ENCODE assay signal across 11 cellular contexts in genomic region chr12:62268956-62269355, GRCh38. TPM values are rescaled to one million over a fixed set of nuclear protein-coding genes. Genes with fewer than 3 reads are reported as not detected.
A peak's percentile ranks its signal among the peaks of the same experiment; 100 is the strongest.
DNase-seq lines count a peak whose midpoint lies in the region; ATAC-seq, FAIRE-seq and TF ChIP-seq lines count a peak whose summit lies in the region.
"Had no signal": no experiment of that assay in that cellular context is flagged by ENCODE, and none has a peak within 500 bp of the region (broad histone marks: within the 10 kb centered on the region; RNA-seq: fewer than 3 reads in every experiment).

No MANE protein-coding gene starts in this region.

- no peak for TF ChIP-seq POLR2A in HepG2 (IDR thresholded peaks at IDR 0.05; ENCODE audit: insufficient read depth in 1 of 2, low read depth in 2 of 2, low read length in 2 of 2)

- H3K36me3 ChIP-seq in HepG2 (replicated peaks in 1 of 2; ENCODE audit: control insufficient read depth in 1 of 2, insufficient read depth in 2 of 2, low read length in 2 of 2) = no peaks in the 10 kb centered on the region
- H3K36me3 ChIP-seq: right lobe of liver, tibial artery had no signal

- POLR2A ChIA-PET in HepG2 (lab: Yijun Ruan, JAX) = no interaction called here

- H3K9ac ChIP-seq in HepG2 (ENCODE audit: insufficient read depth, low read depth, low read length) = no peak overlapping the region

- H3K4me3 ChIP-seq in skeletal muscle cell (ENCODE audit: low read depth, low read length) (no peak overlapping the region), HepG2 (replicated peaks in 1 of 3; ENCODE audit: insufficient read depth in 1 of 3, low read depth in 2 of 3, low read length in 3 of 3) (no peak overlapping the region)
- H3K4me3 ChIP-seq: body of pancreas, right lobe of liver, tibial artery had no signal

- no peak overlapping the region for H2AFZ ChIP-seq in HepG2 (ENCODE audit: low read length)

- no peak overlapping the region for H3K4me2 ChIP-seq in HepG2 (ENCODE audit: low read depth, low read length)

- TF ChIP-seq RAD21 in HepG2 (CRISPR knock-in tag; IDR thresholded peaks at IDR 0.05) = no peak

- TF ChIP-seq EP300 in HepG2 (IDR thresholded peaks at IDR 0.05; ENCODE audit: low read depth in 2 of 2, low read length in 2 of 2) (no peak), HepG2 (CRISPR knock-in tag; IDR thresholded peaks at IDR 0.05; ENCODE audit: borderline replicate concordance) (no peak)

- TF ChIP-seq CTCF in HepG2 (CRISPR knock-in tag; IDR thresholded peaks at IDR 0.05) = no peak

- no peak for FAIRE-seq in HepG2 (lab: Jason Lieb, UNC)

- H3K27ac ChIP-seq in epithelial cell of prostate (peak overlapping the region; percentile 22), HepG2 (ENCODE audit: extremely low read length, insufficient read depth, low read length) (no peak overlapping the region)
- H3K27ac ChIP-seq: body of pancreas, right lobe of liver, tibial artery had no signal

- H4K20me1 ChIP-seq in HepG2 (ENCODE audit: insufficient read depth, low read length) = peaks cover 5% of the 10 kb centered on the region; the same call in 1 of the 2 replicates

- peak; percentile 66 to 72 for ATAC-seq in activated CD4-positive, CD25-positive, alpha-beta regulatory T cell treated with anti-CD3 and anti-CD28 coated beads, Interleukin-2, amount 50 U/mL, for 24 hours
- ATAC-seq in HepG2 = no peak
- ATAC-seq: body of pancreas, right lobe of liver had no signal

- H3K4me1 ChIP-seq in HepG2 (ENCODE audit: insufficient read depth, low read length) = peaks cover 20% of the 10 kb centered on the region

- BruUV-seq in HepG2 (replicated peaks; lab: Mats Ljungman, UMichigan) = no TSS peak

- H3K27me3 ChIP-seq in HepG2 (ENCODE audit: control insufficient read depth in 1 of 2, insufficient read depth in 2 of 2, low read length in 2 of 2) = no peaks in the 10 kb centered on the region
- H3K27me3 ChIP-seq: body of pancreas, right lobe of liver, tibial artery had no signal

- WGBS in HepG2 (ENCODE audit: low lambda C conversion rate) = 89% methylated on average over 3 of the region's 3 CpGs

- peaks cover 100% of the 10 kb centered on the region for H3K79me2 ChIP-seq in HepG2 (ENCODE audit: insufficient read depth, low read length)

- CTCF ChIA-PET in HepG2 (lab: Yijun Ruan, JAX; ENCODE audit: low intra/inter-chr PET ratio, low total read pairs) = no interaction called here

- no peak for DNase-seq in activated CD4-positive, CD25-positive, alpha-beta regulatory T cell (lab: John Stamatoyannopoulos, UW)
- DNase-seq in OCI-M1 (lab: John Stamatoyannopoulos, UW) (peak; percentile 61), epithelial cell of prostate (ENCODE audit: low read depth, low spot score) (no peak), skeletal muscle cell (ENCODE audit: low read depth) (peak; percentile 60), HepG2 (ENCODE audit: low spot score) (no peak), COLO829 (ENCODE audit: low spot score) (no peak), globus pallidus (ENCODE audit: low spot score) (no peak)
- DNase-seq: body of pancreas, right lobe of liver, tibial artery had no signal

- no peaks in the 10 kb centered on the region for H3K9me3 ChIP-seq in HepG2 (ENCODE audit: low read length)
- H3K9me3 ChIP-seq: body of pancreas, right lobe of liver, tibial artery had no signal

- intact Hi-C loops in HepG2 (cut with micrococcal nuclease; ENCODE audit: unreplicated experiment) = no loop called here

- in situ Hi-C loops in HepG2 (cut with HindIII; ENCODE audit: extremely low pct_ligation_motif_present, low pct_unique_long_range_greater_than_20kb) = no loop called here

TF ChIP-seq in HepG2, 621 proteins besides CTCF, POLR2A, EP300 and RAD21 (continues in another document):
- TF ChIP-seq NONO (IDR thresholded peaks at IDR 0.05) (no peak), NONO (CRISPR knock-in tag; conservative IDR thresholded peaks at IDR 0.05) (no peak), ZBTB25 (CRISPR knock-in tag; IDR thresholded peaks at IDR 0.05) (no peak), RFXANK (CRISPR knock-in tag; IDR thresholded peaks at IDR 0.05) (no peak), MXI1 (IDR thresholded peaks at IDR 0.05; ENCODE audit: borderline replicate concordance, low read depth, low read length) (no peak), SIX1 (CRISPR knock-in tag; IDR thresholded peaks at IDR 0.05; ENCODE audit: borderline replicate concordance) (no peak), SRSF4 (IDR thresholded peaks at IDR 0.05; ENCODE audit: low read depth, low read length, poor library complexity, severe bottlenecking) (no peak), RFX3 (CRISPR knock-in tag; IDR thresholded peaks at IDR 0.05) (no peak), ZFP62 (CRISPR knock-in tag; IDR thresholded peaks at IDR 0.05) (no peak), ZNF724P (CRISPR knock-in tag; IDR thresholded peaks at IDR 0.05; ENCODE audit: borderline replicate concordance) (no peak)
- TF ChIP-seq, protein P1, sequence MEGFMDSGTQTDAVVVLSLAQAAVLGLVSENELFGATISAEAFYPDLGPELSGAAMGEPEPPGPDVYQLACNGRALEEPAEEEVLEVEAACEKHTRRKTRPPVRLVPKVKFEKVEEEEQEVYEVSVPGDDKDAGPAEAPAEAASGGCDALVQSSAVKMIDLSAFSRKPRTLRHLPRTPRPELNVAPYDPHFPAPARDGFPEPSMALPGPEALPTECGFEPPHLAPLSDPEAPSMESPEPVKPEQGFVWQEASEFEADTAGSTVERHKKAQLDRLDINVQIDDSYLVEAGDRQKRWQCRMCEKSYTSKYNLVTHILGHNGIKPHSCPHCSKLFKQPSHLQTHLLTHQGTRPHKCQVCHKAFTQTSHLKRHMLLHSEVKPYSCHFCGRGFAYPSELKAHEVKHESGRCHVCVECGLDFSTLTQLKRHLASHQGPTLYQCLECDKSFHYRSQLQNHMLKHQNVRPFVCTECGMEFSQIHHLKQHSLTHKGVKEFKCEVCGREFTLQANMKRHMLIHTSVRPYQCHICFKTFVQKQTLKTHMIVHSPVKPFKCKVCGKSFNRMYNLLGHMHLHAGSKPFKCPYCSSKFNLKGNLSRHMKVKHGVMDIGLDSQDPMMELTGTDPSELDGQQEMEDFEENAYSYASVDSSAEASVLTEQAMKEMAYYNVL (CRISPR knock-in tag; IDR thresholded peaks at IDR 0.05; ENCODE audit: borderline replicate concordance) = no peak
- TF ChIP-seq, protein P2, sequence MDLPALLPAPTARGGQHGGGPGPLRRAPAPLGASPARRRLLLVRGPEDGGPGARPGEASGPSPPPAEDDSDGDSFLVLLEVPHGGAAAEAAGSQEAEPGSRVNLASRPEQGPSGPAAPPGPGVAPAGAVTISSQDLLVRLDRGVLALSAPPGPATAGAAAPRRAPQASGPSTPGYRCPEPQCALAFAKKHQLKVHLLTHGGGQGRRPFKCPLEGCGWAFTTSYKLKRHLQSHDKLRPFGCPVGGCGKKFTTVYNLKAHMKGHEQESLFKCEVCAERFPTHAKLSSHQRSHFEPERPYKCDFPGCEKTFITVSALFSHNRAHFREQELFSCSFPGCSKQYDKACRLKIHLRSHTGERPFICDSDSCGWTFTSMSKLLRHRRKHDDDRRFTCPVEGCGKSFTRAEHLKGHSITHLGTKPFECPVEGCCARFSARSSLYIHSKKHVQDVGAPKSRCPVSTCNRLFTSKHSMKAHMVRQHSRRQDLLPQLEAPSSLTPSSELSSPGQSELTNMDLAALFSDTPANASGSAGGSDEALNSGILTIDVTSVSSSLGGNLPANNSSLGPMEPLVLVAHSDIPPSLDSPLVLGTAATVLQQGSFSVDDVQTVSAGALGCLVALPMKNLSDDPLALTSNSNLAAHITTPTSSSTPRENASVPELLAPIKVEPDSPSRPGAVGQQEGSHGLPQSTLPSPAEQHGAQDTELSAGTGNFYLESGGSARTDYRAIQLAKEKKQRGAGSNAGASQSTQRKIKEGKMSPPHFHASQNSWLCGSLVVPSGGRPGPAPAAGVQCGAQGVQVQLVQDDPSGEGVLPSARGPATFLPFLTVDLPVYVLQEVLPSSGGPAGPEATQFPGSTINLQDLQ (CRISPR knock-in tag; IDR thresholded peaks at IDR 0.05) = no peak

RNA-seq across cellular contexts. Expression of gene USP15, which starts 8.8 kb away (rescaled TPM):
- 51.7 and 71.1 TPM in 2 replicates for total RNA-seq in HepG2 (2016; rRNA removed; fragmentation: Illumina TruSeq; extraction: Trizol)
- total RNA-seq in HepG2 (2016; cell fraction: cytosol; rRNA removed; fragmentation: Illumina TruSeq; extraction: Trizol; ENCODE audit: low read depth) = 4.3 and 4.6 TPM in 2 replicates
- 59.0 and 74.8 TPM in 2 replicates for total RNA-seq in HepG2 (2016; cell fraction: insoluble cytoplasmic fraction; rRNA removed; fragmentation: Illumina TruSeq; extraction: Trizol)
- 15.7 and 19.6 TPM in 2 replicates for total RNA-seq in HepG2 (2016; cell fraction: membrane; rRNA removed; fragmentation: Illumina TruSeq; extraction: Trizol)
- 101 and 112 TPM in 2 replicates for total RNA-seq in HepG2 (2016; cell fraction: nucleus; rRNA removed; fragmentation: Illumina TruSeq; extraction: Trizol)
- 12.2 and 17.3 TPM in 2 replicates for polyA plus RNA-seq in HepG2 (2011; rRNA removed)
- 4.4 and 8.1 TPM in 2 replicates for polyA plus RNA-seq in HepG2 (2011; cell fraction: cytosol; rRNA removed)
- polyA plus RNA-seq in HepG2 (2011; cell fraction: nucleus; rRNA removed) = 17.2 and 21.5 TPM in 2 replicates
- 16.2 and 23.0 TPM in 2 replicates for polyA plus RNA-seq in HepG2 (2012)
- polyA plus RNA-seq in HepG2 (2016; cell fraction: cytosol; fragmentation: Illumina TruSeq; extraction: Trizol; ENCODE audit: low read depth) = 2.6 and 3.7 TPM in 2 replicates
- 41.4 and 47.0 TPM in 2 replicates for polyA plus RNA-seq in HepG2 (2016; cell fraction: insoluble cytoplasmic fraction; fragmentation: Illumina TruSeq; extraction: Trizol; ENCODE audit: low read depth)
- polyA plus RNA-seq in HepG2 (2016; cell fraction: membrane; fragmentation: Illumina TruSeq; extraction: Trizol; ENCODE audit: low read depth) = 5.2 and 6.0 TPM in 2 replicates
- 48.6 and 55.6 TPM in 2 replicates for polyA plus RNA-seq in HepG2 (2016; cell fraction: nucleus; fragmentation: Illumina TruSeq; extraction: Trizol; ENCODE audit: insufficient read depth, low read depth)
- 16.5 and 37.4 TPM in 2 replicates for polyA minus RNA-seq in HepG2 (2011; rRNA and poly(A)+ RNA removed; ENCODE audit: low replicate concordance)
- 8.4 and 9.7 TPM in 2 replicates for polyA minus RNA-seq in HepG2 (2011; cell fraction: cytosol; rRNA and poly(A)+ RNA removed)
- polyA minus RNA-seq in HepG2 (2011; cell fraction: nucleus; rRNA and poly(A)+ RNA removed) = 174 and 212 TPM in 2 replicates

Comparison
In these comparisons a context has a peak if more than half of its experiments do, and no peak if none do; other contexts are left out.
1. DNase-seq: peak in OCI-M1 (single experiment) and skeletal muscle cell (single experiment); none in activated CD4-positive, CD25-positive, alpha-beta regulatory T cell (0 of 4), epithelial cell of prostate (single experiment), HepG2 (single experiment), COLO829 (single experiment) and globus pallidus (single experiment).